8 cellular contexts compared by ENCODE assay signal in the genomic region with DNA sequence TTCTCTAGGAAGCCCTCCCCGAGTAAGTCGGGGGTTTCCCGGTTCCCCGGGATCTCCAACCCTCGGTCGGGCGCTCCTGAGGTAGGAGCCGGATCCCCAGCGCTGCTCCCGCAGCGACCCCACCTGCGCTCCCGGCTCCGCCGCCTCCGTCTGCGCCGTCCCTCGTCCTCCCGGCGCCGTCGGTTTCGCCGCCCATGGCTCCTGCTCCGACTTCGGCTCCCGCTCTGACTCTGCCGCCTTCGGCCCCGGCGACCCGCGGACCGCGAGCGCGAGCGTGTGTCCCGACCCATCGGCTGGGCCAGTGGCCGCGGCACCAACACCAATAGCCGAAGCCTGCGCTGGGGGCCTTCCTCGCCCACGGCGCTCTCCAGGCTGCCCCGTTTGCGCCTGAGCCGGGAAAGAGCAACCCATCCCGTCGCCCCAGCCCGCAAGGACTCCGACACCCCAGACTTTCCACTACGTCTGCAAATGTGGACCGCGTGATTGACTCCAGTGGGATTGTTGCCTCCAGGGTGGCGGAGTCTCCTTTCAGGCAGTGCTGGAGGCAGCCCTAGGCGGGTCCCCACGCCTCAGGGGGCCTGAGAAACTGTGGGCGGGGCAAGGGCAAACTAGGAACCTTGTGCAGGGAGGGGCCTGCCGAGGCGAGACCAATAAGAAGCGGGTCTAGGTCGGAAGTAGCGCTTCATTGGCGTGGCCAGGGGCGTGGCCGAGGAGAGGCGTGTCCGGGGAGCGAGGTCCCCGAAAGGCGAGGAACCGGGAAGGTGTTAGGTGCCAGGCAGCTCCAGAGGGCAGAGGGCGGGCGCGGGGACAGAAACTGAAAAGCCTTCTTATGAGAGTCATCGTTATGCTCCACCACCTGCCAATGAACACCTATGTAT. TPM values are rescaled to one million over a fixed set of nuclear protein-coding genes. Genes with fewer than 3 reads are reported as not detected.
A peak's percentile ranks its signal among the peaks of the same experiment; 100 is the strongest.
DNase-seq lines count a peak whose midpoint lies in the region; ATAC-seq and TF ChIP-seq lines count a peak whose summit lies in the region.

Gene CACTIN, minus strand, starts transcription at position 318 of the 878 bp plus-strand sequence. Its CDS starts 28 bp downstream, at position 290.

- peak; percentile 92 for TF ChIP-seq POLR2A in GM19193 (IDR thresholded peaks at IDR 0.05; ENCODE audit: extremely low read depth, insufficient read depth, insufficient read length)

- H3K27ac ChIP-seq in cingulate gyrus (ENCODE audit: low read depth, low read length) = peak within 1 kb of the TSS; percentile 99

- H3K4me3 ChIP-seq in AG10803 (ENCODE audit: low read length) (peak within 1 kb of the TSS; percentile 88), kidney epithelial cell (ENCODE audit: low read depth, low read length) (peak within 1 kb of the TSS; percentile 93)

- no peak for TF ChIP-seq CTCF in AG10803 (conservative IDR thresholded peaks at IDR 0.05; ENCODE audit: low read length)
- TF ChIP-seq CTCF in kidney epithelial cell (IDR thresholded peaks at IDR 0.05; ENCODE audit: insufficient read depth, low read length, poor library complexity, severe bottlenecking) = no peak

- no peaks in the 10 kb centered on the region for H3K27me3 ChIP-seq in kidney epithelial cell (ENCODE audit: control insufficient read depth, insufficient read depth, low read length)

- peak; percentile 98 for DNase-seq in AG10803 (ENCODE audit: low read depth)
- peak; percentile 94 for DNase-seq in NCI-H524 treated with DMSO at 0.1 percent for 48 hours (lab: John Stamatoyannopoulos, UW)
- DNase-seq in activated CD4-positive, alpha-beta T cell treated with anti-CD3 and anti-CD28 coated beads for 4 hours = peak; percentile 99 to 100
- peak; percentile 93 for DNase-seq in kidney epithelial cell (ENCODE audit: low read depth)
- DNase-seq in stimulated activated CD4-positive, alpha-beta T cell treated with anti-CD3 and anti-CD28 coated beads, Interleukin-15, amount 100 ng/mL, for 48 hours (ENCODE audit: low read depth in 2 of 2) = peak; percentile 97 to 98

- H3K36me3 ChIP-seq in kidney epithelial cell (ENCODE audit: control insufficient read depth, insufficient read depth, low read length) = peaks cover 2% of the 10 kb centered on the region

- ATAC-seq in HG03439 (IDR thresholded peaks at IDR 0.05; ENCODE audit: unreplicated experiment) = peak; percentile 87

RNA-seq across cellular contexts. Expression of gene CACTIN, which starts in this region (rescaled TPM):
- total RNA-seq in kidney epithelial cell = 46.6 and 48.7 TPM in 2 replicates

Comparison
In these comparisons a context has a peak if more than half of its experiments do, and no peak if none do; other contexts are left out.
1. Peak in every context shown above with its lines: DNase-seq, ATAC-seq, H3K4me3 ChIP-seq and H3K27ac ChIP-seq.